In the genomic region with DNA sequence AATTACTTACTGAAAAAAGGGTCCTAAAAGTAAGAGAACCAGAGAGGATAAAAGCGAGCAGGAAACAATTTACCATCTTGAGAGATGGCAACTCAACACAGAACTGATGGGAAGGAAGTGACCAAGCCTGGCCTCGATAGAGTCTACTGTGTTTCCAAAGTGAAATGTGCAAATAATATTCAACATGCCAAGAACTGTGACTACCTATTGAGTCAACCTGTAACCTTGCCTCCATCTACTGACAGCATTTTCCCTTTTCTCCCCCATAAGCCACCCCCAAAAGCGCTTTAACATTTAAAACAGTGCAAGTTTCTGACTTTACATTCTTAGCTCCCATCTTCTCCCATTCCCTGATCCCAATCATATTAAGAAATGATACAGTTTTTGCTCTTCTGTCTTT, we compare ENCODE assay signal across 2 cellular contexts.
TF ChIP-seq lines count a peak whose summit lies in the region.

No MANE protein-coding gene starts in this region.

TF ChIP-seq in IMR-90, 13 proteins besides CTCF, POLR2A, EP300 and RAD21:
- TF ChIP-seq MAFK (IDR thresholded peaks at IDR 0.05; ENCODE audit: low read depth, low read length) (no peak), RCOR1 (IDR thresholded peaks at IDR 0.05; ENCODE audit: insufficient replicate concordance, low read length) (no peak), RFX5 (IDR thresholded peaks at IDR 0.05; ENCODE audit: low read depth, low read length) (no peak), NFE2L2 (IDR thresholded peaks at IDR 0.05; ENCODE audit: low read depth, low read length) (no peak), CHD1 (IDR thresholded peaks at IDR 0.05; ENCODE audit: low read depth, low read length) (no peak), BHLHE40 (IDR thresholded peaks at IDR 0.05; ENCODE audit: low read depth, low read length) (no peak), CEBPB (IDR thresholded peaks at IDR 0.05; ENCODE audit: low read depth, low read length) (no peak)
- TF ChIP-seq, protein P1, sequence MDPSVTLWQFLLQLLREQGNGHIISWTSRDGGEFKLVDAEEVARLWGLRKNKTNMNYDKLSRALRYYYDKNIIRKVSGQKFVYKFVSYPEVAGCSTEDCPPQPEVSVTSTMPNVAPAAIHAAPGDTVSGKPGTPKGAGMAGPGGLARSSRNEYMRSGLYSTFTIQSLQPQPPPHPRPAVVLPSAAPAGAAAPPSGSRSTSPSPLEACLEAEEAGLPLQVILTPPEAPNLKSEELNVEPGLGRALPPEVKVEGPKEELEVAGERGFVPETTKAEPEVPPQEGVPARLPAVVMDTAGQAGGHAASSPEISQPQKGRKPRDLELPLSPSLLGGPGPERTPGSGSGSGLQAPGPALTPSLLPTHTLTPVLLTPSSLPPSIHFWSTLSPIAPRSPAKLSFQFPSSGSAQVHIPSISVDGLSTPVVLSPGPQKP (IDR thresholded peaks at IDR 0.05; ENCODE audit: borderline replicate concordance, low read depth, low read length): no peak

TF ChIP-seq in H1, 55 proteins besides CTCF, POLR2A, EP300 and RAD21:
- TF ChIP-seq RFX5 (IDR thresholded peaks at IDR 0.05; ENCODE audit: borderline replicate concordance, low read depth, low read length) (no peak), MAFK (IDR thresholded peaks at IDR 0.05; ENCODE audit: low read depth, low read length) (no peak), SP1 (IDR thresholded peaks at IDR 0.05; ENCODE audit: low read depth, low read length) (no peak), CHD2 (IDR thresholded peaks at IDR 0.05; ENCODE audit: low read length) (no peak)
